Comparison of ENCODE assay signal across 28 cellular contexts in the genomic region with DNA sequence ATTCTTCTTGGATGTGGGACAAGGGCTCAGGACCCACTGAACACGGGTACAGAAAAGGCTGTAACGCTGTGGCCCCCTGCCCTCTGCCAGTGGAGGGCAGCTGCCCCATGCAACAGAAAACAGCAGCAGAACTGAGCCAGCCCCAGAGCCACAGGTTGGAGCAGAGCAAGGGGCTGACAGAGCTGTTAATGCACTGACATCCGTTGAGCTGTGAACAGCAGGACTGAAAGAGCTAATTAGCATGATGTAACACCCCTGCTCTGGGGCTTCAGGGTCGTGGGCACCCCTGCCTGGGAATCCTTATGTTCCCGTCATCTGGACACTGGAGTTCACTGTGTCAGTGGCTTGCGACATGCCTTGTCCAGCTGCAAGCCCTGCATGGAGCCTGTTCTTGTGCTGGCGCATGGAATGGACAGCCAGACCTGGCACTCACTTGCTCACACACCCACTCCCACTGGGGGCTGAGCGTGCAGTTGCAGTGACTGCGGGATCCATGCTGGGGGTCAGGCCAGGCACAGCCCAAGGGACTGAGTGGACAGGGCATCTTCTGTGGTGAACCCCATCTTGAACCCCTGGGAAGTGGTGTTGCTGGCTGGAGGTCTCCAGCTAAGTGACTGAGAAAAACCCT.
"Had no signal": no experiment of that assay in that cellular context is flagged by ENCODE, and none has a peak within 500 bp of the region (broad histone marks: within the 10 kb centered on the region; RNA-seq: fewer than 3 reads in every experiment).

No MANE protein-coding gene starts in this region.

- H3K36me3 ChIP-seq: gastrocnemius medialis, prostate gland, right atrium auricular region, thoracic aorta, tibial nerve, vagina had no signal

- H3K27ac Mint-ChIP-seq: memory B cell; mesothelial cell of epicardium; naive B cell; natural killer cell treated with Interleukin-12 subunit alpha and Interleukin-12 subunit beta and Interleukin-15 and Interleukin-18, amount 100 ng/mL, for 72 hours; stimulated activated naive B cell treated with anti-CD40 and anti-IgM and Interleukin-4, amounts not matched to agents 10 μg/mL and 1 μg/mL and 100 μg/mL, for 72 hours; stimulated activated naive CD8-positive, alpha-beta T cell treated with anti-CD3 and anti-CD28 coated beads, Interleukin-15, Interleukin-2, amounts not matched to agents 100 ng/mL and 50 ng/mL, for 24 hours had no signal

- ATAC-seq: esophagus mucosa; gastrocnemius medialis; left lobe of liver; mucosa of descending colon; natural killer cell treated with Interleukin-12 subunit alpha and Interleukin-12 subunit beta and Interleukin-15 and Interleukin-18, amount 100 ng/mL, for 72 hours; sciatic nerve; stimulated activated naive B cell treated with anti-CD40 and anti-IgM and Interleukin-4, amounts not matched to agents 10 μg/mL and 1 μg/mL and 100 μg/mL, for 72 hours had no signal

- H3K27ac ChIP-seq: dorsolateral prefrontal cortex, epithelial cell of prostate, gastrocnemius medialis, prostate gland, right atrium auricular region, thoracic aorta, tibial nerve, vagina had no signal

- FAIRE-seq: colon, keratinocyte had no signal

- H3K36me3 Mint-ChIP-seq: memory B cell; mesothelial cell of epicardium; naive B cell; stimulated activated naive B cell treated with anti-CD40 and anti-IgM and Interleukin-4, amounts not matched to agents 10 μg/mL and 1 μg/mL and 100 μg/mL, for 72 hours had no signal

- DNase-seq: dorsolateral prefrontal cortex; effector CD4-positive, alpha-beta T cell; foreskin fibroblast; gastrocnemius medialis; head of caudate nucleus; naive B cell; nucleus accumbens; stimulated activated CD4-positive, alpha-beta T cell treated with anti-CD3 and anti-CD28 coated beads, Interleukin-2, amount 100 ng/mL, for 24 hours; stimulated activated CD4-positive, alpha-beta T cell treated with anti-CD3 and anti-CD28 coated beads, Interleukin-4, amount 100 ng/mL, for 4 hours; stimulated activated naive B cell treated with anti-CD40 and anti-IgM and Interleukin-4, amounts not matched to agents 10 μg/mL and 1 μg/mL and 100 μg/mL, for 72 hours had no signal

- H3K27me3 ChIP-seq: gastrocnemius medialis, right atrium auricular region, tibial nerve, vagina had no signal

- H3K4me3 ChIP-seq: dorsolateral prefrontal cortex, gastrocnemius medialis, lung, mucosa of descending colon, prostate gland, right atrium auricular region, thoracic aorta, tibial nerve, vagina had no signal

- H3K4me1 Mint-ChIP-seq: memory B cell; mesothelial cell of epicardium; naive B cell; neural crest cell; stimulated activated naive B cell treated with anti-CD40 and anti-IgM and Interleukin-4, amounts not matched to agents 10 μg/mL and 1 μg/mL and 100 μg/mL, for 72 hours had no signal

- H3K4me3 Mint-ChIP-seq: memory B cell; mesothelial cell of epicardium; naive B cell; natural killer cell treated with Interleukin-12 subunit alpha and Interleukin-12 subunit beta and Interleukin-15 and Interleukin-18, amount 100 ng/mL, for 72 hours; neural crest cell; stimulated activated naive B cell treated with anti-CD40 and anti-IgM and Interleukin-4, amounts not matched to agents 10 μg/mL and 1 μg/mL and 100 μg/mL, for 72 hours; stimulated activated naive CD8-positive, alpha-beta T cell treated with anti-CD3 and anti-CD28 coated beads, Interleukin-15, Interleukin-2, amounts not matched to agents 100 ng/mL and 50 ng/mL, for 24 hours had no signal

- H3K27me3 Mint-ChIP-seq: naive B cell; natural killer cell treated with Interleukin-12 subunit alpha and Interleukin-12 subunit beta and Interleukin-15 and Interleukin-18, amount 100 ng/mL, for 72 hours; stimulated activated naive B cell treated with anti-CD40 and anti-IgM and Interleukin-4, amounts not matched to agents 10 μg/mL and 1 μg/mL and 100 μg/mL, for 72 hours; stimulated activated naive CD8-positive, alpha-beta T cell treated with anti-CD3 and anti-CD28 coated beads, Interleukin-15, Interleukin-2, amounts not matched to agents 100 ng/mL and 50 ng/mL, for 24 hours had no signal

- H3K4me1 ChIP-seq: gastrocnemius medialis, prostate gland, right atrium auricular region, tibial nerve, vagina had no signal

- H3K9me3 ChIP-seq: gastrocnemius medialis, prostate gland, thoracic aorta, vagina had no signal
